Comparison of ENCODE assay signal across 18 cellular contexts in genomic region chr2:168401048-168401556, GRCh38. TPM values are rescaled to one million over a fixed set of nuclear protein-coding genes. Genes with fewer than 3 reads are reported as not detected.
DNase-seq lines count a peak whose midpoint lies in the region; ATAC-seq and TF ChIP-seq lines count a peak whose summit lies in the region.
"Had no signal": no experiment of that assay in that cellular context is flagged by ENCODE, and none has a peak within 500 bp of the region (broad histone marks: within the 10 kb centered on the region; RNA-seq: fewer than 3 reads in every experiment).

No MANE protein-coding gene starts in this region.

- no peaks in the 10 kb centered on the region for H3K36me3 ChIP-seq in hepatocyte (replicated peaks; ENCODE audit: insufficient read depth, low read depth)
- no peaks in the 10 kb centered on the region for H3K36me3 ChIP-seq in aorta (ENCODE audit: control insufficient read depth in 1 of 2, insufficient read depth in 2 of 2, low read length in 1 of 2)
- H3K36me3 ChIP-seq: BLaER1 treated with 17β-estradiol and CSF1 and Interleukin-3, amounts not matched to agents 10 nM and 100 nM had no signal

- intact Hi-C loops in right cardiac atrium (cut with DNase I): no loop called here
- intact Hi-C loops in left cardiac atrium (cut with DNase I): no loop called here
- intact Hi-C loops in aorta (cut with DNase I): no loop called here

- H3K4me3 ChIP-seq in right cardiac atrium (ENCODE audit: low read length) (no peak overlapping the region), hepatocyte (no peak overlapping the region), aorta (ENCODE audit: low read length in 2 of 2) (no peak overlapping the region)
- H3K4me3 ChIP-seq: BLaER1 treated with 17β-estradiol and CSF1 and Interleukin-3, amounts not matched to agents 10 nM and 100 nM; GM12878 had no signal

- ATAC-seq in right cardiac atrium (peak; percentile 28 to 87), left cardiac atrium (no peak), aorta (ENCODE audit: low FRiP score) (peak; percentile 36), GM21529 (IDR thresholded peaks at IDR 0.05; ENCODE audit: unreplicated experiment) (no peak)
- ATAC-seq: GM12878 had no signal

- H3K4me2 ChIP-seq in hepatocyte: no peak overlapping the region
- H3K4me2 ChIP-seq: BLaER1 treated with 17β-estradiol and CSF1 and Interleukin-3, amounts not matched to agents 10 nM and 100 nM had no signal

- H3K9me2 ChIP-seq in hepatocyte (replicated peaks; ENCODE audit: insufficient read depth): no peaks in the 10 kb centered on the region

- no peaks in the 10 kb centered on the region for H3K27me3 ChIP-seq in right cardiac atrium (ENCODE audit: control insufficient read depth, insufficient read depth)
- no peaks in the 10 kb centered on the region for H3K27me3 ChIP-seq in hepatocyte
- no peaks in the 10 kb centered on the region for H3K27me3 ChIP-seq in aorta (ENCODE audit: control insufficient read depth in 1 of 2, insufficient read depth in 2 of 2, low read length in 1 of 2)
- H3K27me3 ChIP-seq: BLaER1 treated with 17β-estradiol and CSF1 and Interleukin-3, amounts not matched to agents 10 nM and 100 nM had no signal

- H3K9me3 ChIP-seq in right cardiac atrium (ENCODE audit: control insufficient read depth, low read length) (no peaks in the 10 kb centered on the region), hepatocyte (ENCODE audit: low read depth) (no peaks in the 10 kb centered on the region), aorta (ENCODE audit: control insufficient read depth, low read length) (no peaks in the 10 kb centered on the region)

- H4K20me1 ChIP-seq in hepatocyte (ENCODE audit: insufficient read depth, poor library complexity, severe bottlenecking): no peaks in the 10 kb centered on the region
- H4K20me1 ChIP-seq: BLaER1 treated with 17β-estradiol and CSF1 and Interleukin-3, amounts not matched to agents 10 nM and 100 nM had no signal

- no peaks in the 10 kb centered on the region for H3K79me2 ChIP-seq in hepatocyte

- H3K4me1 ChIP-seq in right cardiac atrium (ENCODE audit: control insufficient read depth, insufficient read depth, low read length): peaks cover 2% of the 10 kb centered on the region
- peaks cover 16% of the 10 kb centered on the region for H3K4me1 ChIP-seq in hepatocyte (ENCODE audit: insufficient read depth)
- no peaks in the 10 kb centered on the region for H3K4me1 ChIP-seq in aorta (ENCODE audit: control insufficient read depth in 1 of 2, insufficient read depth in 2 of 2, low read length in 2 of 2)
- H3K4me1 ChIP-seq: BLaER1 treated with 17β-estradiol and CSF1 and Interleukin-3, amounts not matched to agents 10 nM and 100 nM had no signal

- no peak overlapping the region for H3K27ac ChIP-seq in right cardiac atrium (ENCODE audit: low read length)
- H3K27ac ChIP-seq in VCaP: 0 out of 2 replicates have a peak overlapping the region, but pooled peaks have one; percentile 32
- peak overlapping the region; percentile 25 for H3K27ac ChIP-seq in hepatocyte
- H3K27ac ChIP-seq in aorta (ENCODE audit: low read depth in 1 of 2, low read length in 2 of 2): no peak overlapping the region
- H3K27ac ChIP-seq: BLaER1 treated with 17β-estradiol and CSF1 and Interleukin-3, amounts not matched to agents 10 nM and 100 nM had no signal

- H2AFZ ChIP-seq in hepatocyte: no peak overlapping the region

- no peak for TF ChIP-seq CTCF in VCaP (conservative IDR thresholded peaks at IDR 0.05)
- no peak for TF ChIP-seq CTCF in hepatocyte (IDR thresholded peaks at IDR 0.05; ENCODE audit: poor library complexity)

- DNase-seq in right cardiac atrium (peak; percentile 11 to 57 (median 30)), left cardiac atrium (no peak), hepatocyte (ENCODE audit: low spot score) (no peak), aorta (no peak), NCI-H446 treated with DMSO at 0.1 percent for 48 hours (lab: John Stamatoyannopoulos, UW) (no peak), midbrain (lab: John Stamatoyannopoulos, UW) (no peak)
- DNase-seq: 8988T; CD8-positive, alpha-beta memory T cell; COR-L47; DMS 273 treated with DMSO at 0.1 percent for 48 hours; DMS53; DND-41; EL; HCEC 1CT had no signal

- 55% methylated on average over 4 of the region's 4 CpGs for WGBS in right cardiac atrium
- WGBS in hepatocyte (ENCODE audit: low lambda C conversion rate, missing lambda C conversion rate): 80% methylated on average over 4 of the region's 4 CpGs
- 53 to 60% methylated on average over 4 of the region's 4 CpGs for WGBS in aorta, 2 donors

RNA-seq across cellular contexts. Expression of gene CERS6, which starts 55.0 kb away (rescaled TPM):
- total RNA-seq in right cardiac atrium: 10 to 100 TPM; 47.6 to 71.5 (median 52.5) TPM
- polyA plus RNA-seq in right cardiac atrium: 25.6 TPM
- 10 to 100 TPM; 44.7 to 47.0 TPM for total RNA-seq in left cardiac atrium
- 97.9 and 99.1 TPM in 2 replicates for total RNA-seq in hepatocyte
- 32.7 and 40.9 TPM in 2 replicates for polyA plus RNA-seq in hepatocyte
- 10 to 100 TPM in 1 of 2 donors, 1 to 10 TPM in 1; 8.3 to 10.6 TPM for total RNA-seq in aorta
- polyA plus RNA-seq in aorta: 1 to 10 TPM; 4.3 to 4.6 TPM

Comparison
In these comparisons a context has a peak if more than half of its experiments do, and no peak if none do; other contexts are left out.
1. ATAC-seq: peak in right cardiac atrium (2 of 2) and aorta (single experiment); none in left cardiac atrium (0 of 2) and GM21529 (single experiment).
2. DNase-seq: peak in right cardiac atrium (3 of 3); none in left cardiac atrium (single experiment), hepatocyte (single experiment), aorta (0 of 2), NCI-H446 treated with DMSO at 0.1 percent for 48 hours (single experiment) and midbrain (single experiment).
3. H3K27ac ChIP-seq: peak in VCaP (single experiment) and hepatocyte (single experiment); none in right cardiac atrium (single experiment) and aorta (0 of 2).